Comparison of ENCODE assay signal across 12 cellular contexts in genomic region chr6:73985891-73986290, GRCh38.
DNase-seq lines count a peak whose midpoint lies in the region; ATAC-seq and TF ChIP-seq lines count a peak whose summit lies in the region.
"Had no signal": no experiment of that assay in that cellular context is flagged by ENCODE, and none has a peak within 500 bp of the region (broad histone marks: within the 10 kb centered on the region; RNA-seq: fewer than 3 reads in every experiment).

No MANE protein-coding gene starts in this region.

- no peaks in the 10 kb centered on the region for H3K27me3 ChIP-seq in Karpas-422 (ENCODE audit: low read length)
- peaks cover 2% of the 10 kb centered on the region for H3K27me3 ChIP-seq in mammary epithelial cell (ENCODE audit: insufficient read depth, low read length)
- no peaks in the 10 kb centered on the region for H3K27me3 ChIP-seq in right lobe of liver

- CTCF ChIA-PET in mammary epithelial cell (lab: Charles Lee; ENCODE audit: low non-redundant PET), result interaction anchor here (0.6 to 1.1 kb wide), 3 partner anchors 87 to 1223 kb away, joined by 3 to 23 read pairs (median 3); no protein-coding TSS in a partner anchor

- peak; percentile 43 to 78 (median 54) for ATAC-seq in right lobe of liver
- no peak for ATAC-seq in stimulated activated effector memory CD8-positive, alpha-beta T cell treated with anti-CD3 and anti-CD28 coated beads, Interleukin-12 subunit alpha, Interleukin-12 subunit beta, amount 100 ng/mL, for 72 hours

- H3K9me3 ChIP-seq in Karpas-422 (ENCODE audit: low read length) (no peaks in the 10 kb centered on the region), mammary epithelial cell (replicated peaks; ENCODE audit: insufficient read depth, low read length) (no peaks in the 10 kb centered on the region), right lobe of liver (no peaks in the 10 kb centered on the region)

- H3K79me2 ChIP-seq in Karpas-422 (ENCODE audit: low read length), result no peaks in the 10 kb centered on the region
- H3K79me2 ChIP-seq in mammary epithelial cell (ENCODE audit: insufficient read depth, low read length), result no peaks in the 10 kb centered on the region
- H3K79me2 ChIP-seq: parathyroid adenoma had no signal

- in situ Hi-C loops in mammary epithelial cell (cut with MboI; ENCODE audit: low sequenced_read_pairs in 2 of 2), result loop anchor here in 1 of 2 donors (10.0 to 25.0 kb wide), 2 partner anchors 109 to 1226 kb away; partner anchors contain the start of gene COL12A1

- dilution Hi-C loops in mammary epithelial cell (cut with HindIII; ENCODE audit: low sequenced_read_pairs), result no loop called here

- peaks cover 2% of the 10 kb centered on the region for H3K9me3 Mint-ChIP-seq in stimulated activated effector memory CD8-positive, alpha-beta T cell treated with anti-CD3 and anti-CD28 coated beads, Interleukin-12 subunit alpha, Interleukin-12 subunit beta, amount 100 ng/mL, for 72 hours

- TF ChIP-seq POLR2A in right lobe of liver (IDR thresholded peaks at IDR 0.05), result no peak

- H3K4me1 Mint-ChIP-seq in stimulated activated effector memory CD8-positive, alpha-beta T cell treated with anti-CD3 and anti-CD28 coated beads, Interleukin-12 subunit alpha, Interleukin-12 subunit beta, amount 100 ng/mL, for 72 hours, result no peaks in the 10 kb centered on the region

- H3K9ac ChIP-seq in Karpas-422 (ENCODE audit: low read length) (no peak overlapping the region), mammary epithelial cell (ENCODE audit: insufficient read depth, low read length) (no peak overlapping the region)
- H3K9ac ChIP-seq: parathyroid adenoma had no signal

- H3K27ac ChIP-seq in Karpas-422 (ENCODE audit: low read length) (no peak overlapping the region), mammary epithelial cell (ENCODE audit: insufficient read depth, low read depth, low read length) (no peak overlapping the region), right lobe of liver (no peak overlapping the region)
- H3K27ac ChIP-seq: parathyroid adenoma had no signal

- H3K4me2 ChIP-seq in Karpas-422 (ENCODE audit: low read depth, low read length, poor library complexity, severe bottlenecking) (no peak overlapping the region), mammary epithelial cell (ENCODE audit: insufficient read depth, low read depth, low read length) (no peak overlapping the region)

- H2AFZ ChIP-seq in Karpas-422 (ENCODE audit: low read length), result no peak overlapping the region
- H2AFZ ChIP-seq in mammary epithelial cell (ENCODE audit: low read depth, low read length), result no peak overlapping the region
- H2AFZ ChIP-seq: parathyroid adenoma had no signal

- H3K27ac Mint-ChIP-seq in stimulated activated effector memory CD8-positive, alpha-beta T cell treated with anti-CD3 and anti-CD28 coated beads, Interleukin-12 subunit alpha, Interleukin-12 subunit beta, amount 100 ng/mL, for 72 hours, result no peak overlapping the region

- no peaks in the 10 kb centered on the region for H3K36me3 Mint-ChIP-seq in stimulated activated effector memory CD8-positive, alpha-beta T cell treated with anti-CD3 and anti-CD28 coated beads, Interleukin-12 subunit alpha, Interleukin-12 subunit beta, amount 100 ng/mL, for 72 hours

- no peak overlapping the region for H3K4me3 ChIP-seq in Karpas-422 (ENCODE audit: low read length)
- H3K4me3 ChIP-seq in mammary epithelial cell (replicated peaks in 1 of 3; ENCODE audit: insufficient read depth in 1 of 3, low read depth in 2 of 3, low read length in 3 of 3), result no peak overlapping the region
- no peak overlapping the region for H3K4me3 ChIP-seq in right lobe of liver

- no peaks in the 10 kb centered on the region for H3K36me3 ChIP-seq in Karpas-422 (ENCODE audit: insufficient read depth, low read length)
- H3K36me3 ChIP-seq in mammary epithelial cell (ENCODE audit: insufficient read depth, low read length), result no peaks in the 10 kb centered on the region
- H3K36me3 ChIP-seq in right lobe of liver, result no peaks in the 10 kb centered on the region

- H3K4me1 ChIP-seq in Karpas-422 (ENCODE audit: low read length), result no peaks in the 10 kb centered on the region
- no peaks in the 10 kb centered on the region for H3K4me1 ChIP-seq in mammary epithelial cell (ENCODE audit: insufficient read depth, low read length)
- no peaks in the 10 kb centered on the region for H3K4me1 ChIP-seq in right lobe of liver
- H3K4me1 ChIP-seq: parathyroid adenoma had no signal

- WGBS in mammary epithelial cell (ENCODE audit: low coverage, missing lambda C conversion rate), result 5% methylated on average over 2 of the region's 2 CpGs
- WGBS in right lobe of liver (ENCODE audit: insufficient coverage, low coverage, low lambda C conversion rate, missing lambda C conversion rate), result 18% methylated on average over 2 of the region's 2 CpGs

- DNase-seq in DMS53 (lab: John Stamatoyannopoulos, UW), result peak; percentile 63
- peak; percentile 43 for DNase-seq in Karpas-422
- DNase-seq in mammary epithelial cell, result peak; percentile 45
- no peak for DNase-seq in right lobe of liver
- no peak for DNase-seq in stimulated activated effector memory CD8-positive, alpha-beta T cell treated with anti-CD3 and anti-CD28 coated beads, Interleukin-12 subunit alpha, Interleukin-12 subunit beta, amount 100 ng/mL, for 72 hours (ENCODE audit: low spot score in 2 of 2)
- no peak for DNase-seq in effector CD4-positive, alpha-beta T cell
- no peak for DNase-seq in activated CD8-positive, alpha-beta memory T cell treated with anti-CD3 and anti-CD28 coated beads, Interleukin-2, amount 50 U/mL, for 4 hours
- no peak for DNase-seq in NCI-H82 treated with DMSO at 0.1 percent for 48 hours (lab: John Stamatoyannopoulos, UW; ENCODE audit: unreplicated experiment)
- DNase-seq: activated gamma-delta T cell treated with Interleukin-2 at 50 U/mL for 16 hours, DMS79 treated with DMSO at 0.1 percent for 48 hours, kidney glomerular epithelial cell had no signal

- H3K9me2 ChIP-seq in Karpas-422 (replicated peaks; ENCODE audit: insufficient read depth, low read length), result no peaks in the 10 kb centered on the region

- no TSS peak for BruUV-seq in mammary epithelial cell (replicated peaks; lab: Mats Ljungman, UMichigan)

- intact Hi-C loops in mammary epithelial cell (cut with micrococcal nuclease) (loop anchor here (1.0 to 10.0 kb wide), 2 partner anchors 589 to 1223 kb away; no protein-coding TSS in a partner anchor), right lobe of liver (cut with DNase I) (no loop called here)

- TF ChIP-seq CTCF in mammary epithelial cell (conservative IDR thresholded peaks at IDR 0.05 in 1 of 2, IDR thresholded peaks at IDR 0.05 in 1 of 2; ENCODE audit: extremely low read depth in 1 of 2, insufficient read depth in 1 of 2, low read depth in 1 of 2, low read length in 2 of 2), result peak; percentile 58 to 91
- peak; percentile 5 to 46 (median 27) for TF ChIP-seq CTCF in right lobe of liver (IDR thresholded peaks at IDR 0.05)

- H3K4me3 Mint-ChIP-seq in stimulated activated effector memory CD8-positive, alpha-beta T cell treated with anti-CD3 and anti-CD28 coated beads, Interleukin-12 subunit alpha, Interleukin-12 subunit beta, amount 100 ng/mL, for 72 hours, result no peak overlapping the region

- no peaks in the 10 kb centered on the region for H4K20me1 ChIP-seq in Karpas-422 (ENCODE audit: insufficient read depth, low read depth, low read length)
- H4K20me1 ChIP-seq in mammary epithelial cell (ENCODE audit: insufficient read depth, low read length), result no peaks in the 10 kb centered on the region

Comparison
In these comparisons a context has a peak if more than half of its experiments do, and no peak if none do; other contexts are left out.
1. DNase-seq: peak in DMS53 (single experiment), Karpas-422 (single experiment) and mammary epithelial cell (single experiment); none in right lobe of liver (0 of 3), stimulated activated effector memory CD8-positive, alpha-beta T cell treated with anti-CD3 and anti-CD28 coated beads, Interleukin-12 subunit alpha, Interleukin-12 subunit beta, amount 100 ng/mL, for 72 hours (0 of 2), effector CD4-positive, alpha-beta T cell (single experiment), activated CD8-positive, alpha-beta memory T cell treated with anti-CD3 and anti-CD28 coated beads, Interleukin-2, amount 50 U/mL, for 4 hours (single experiment) and NCI-H82 treated with DMSO at 0.1 percent for 48 hours (single experiment).